ENCODE assay signal across 23 cellular contexts in the genomic region with DNA sequence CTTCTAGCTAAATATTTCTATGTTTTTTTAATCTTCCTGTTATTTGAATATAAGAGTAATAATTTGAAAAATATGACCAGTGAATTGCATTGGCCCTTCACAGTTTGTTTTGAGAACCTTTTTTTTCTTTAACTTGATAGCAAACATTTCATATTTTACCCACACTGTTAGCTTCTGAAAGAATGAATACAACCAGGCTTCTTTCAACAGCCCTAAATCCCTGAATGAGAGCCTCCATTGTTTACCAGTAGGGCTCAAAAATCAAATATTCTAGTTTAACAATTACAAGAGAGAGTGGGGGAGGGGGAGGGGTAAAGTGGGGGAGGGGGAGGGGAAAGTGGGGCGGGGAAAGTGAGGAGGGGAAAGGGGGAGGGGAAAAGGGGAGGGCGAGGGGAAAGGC.
"Had no signal": no experiment of that assay in that cellular context is flagged by ENCODE, and none has a peak within 500 bp of the region (broad histone marks: within the 10 kb centered on the region; RNA-seq: fewer than 3 reads in every experiment).

No MANE protein-coding gene starts in this region.

- ATAC-seq: activated naive CD4-positive, alpha-beta T cell treated with anti-CD3 and anti-CD28 coated beads, Interleukin-2, amount 50 U/mL, for 72 hours; activated T-cell treated with anti-CD3 and anti-CD28 coated beads, Interleukin-2, amount 50 U/mL, for 72 hours; heart left ventricle; naive thymus-derived CD8-positive, alpha-beta T cell; pancreas; psoas muscle; right cardiac atrium had no signal

- H3K4me3 Mint-ChIP-seq: activated T-cell treated with anti-CD3 and anti-CD28 coated beads, Interleukin-2, amount 50 U/mL, for 72 hours; immature natural killer cell; memory B cell; naive thymus-derived CD8-positive, alpha-beta T cell; neural crest cell; T-helper 2 cell treated with Interferon-gamma antibody and Interleukin-4, amounts not matched to agents 5 μg/mL and 100 μg/mL, for 36 hours; type B pancreatic cell had no signal

- H3K27ac Mint-ChIP-seq: activated naive CD4-positive, alpha-beta T cell treated with anti-CD3 and anti-CD28 coated beads, Interleukin-2, amount 50 U/mL, for 72 hours; activated T-cell treated with anti-CD3 and anti-CD28 coated beads, Interleukin-2, amount 50 U/mL, for 72 hours; immature natural killer cell; memory B cell; T-helper 2 cell treated with Interferon-gamma antibody and Interleukin-4, amounts not matched to agents 5 μg/mL and 100 μg/mL, for 36 hours; type B pancreatic cell had no signal

- H3K36me3 Mint-ChIP-seq: activated naive CD4-positive, alpha-beta T cell treated with anti-CD3 and anti-CD28 coated beads, Interleukin-2, amount 50 U/mL, for 72 hours; immature natural killer cell; memory B cell; naive thymus-derived CD8-positive, alpha-beta T cell; type B pancreatic cell had no signal

- H3K27ac ChIP-seq: heart left ventricle, pancreas, psoas muscle, uterus had no signal

- H3K9me3 ChIP-seq: heart left ventricle, pancreas, psoas muscle, uterus had no signal

- H3K4me1 Mint-ChIP-seq: immature natural killer cell; memory B cell; naive thymus-derived CD8-positive, alpha-beta T cell had no signal

- H3K4me1 ChIP-seq: heart left ventricle, psoas muscle, uterus had no signal

- FAIRE-seq: bronchial epithelial cell, endothelial cell of umbilical vein, pancreas had no signal

- DNase-seq: activated CD4-positive, alpha-beta T cell treated with anti-CD3 and anti-CD28 coated beads for 4 hours; activated CD4-positive, alpha-beta T cell treated with anti-CD3 and anti-CD28 coated beads, Interleukin-2, amount 50 U/mL, for 4 hours; activated naive CD4-positive, alpha-beta T cell; activated T-cell treated with anti-CD3 and anti-CD28 coated beads for 4 hours; activated T-cell treated with anti-CD3 and anti-CD28 coated beads, Interleukin-2, amount 50 U/mL, for 72 hours; cortex of kidney; heart left ventricle; immature natural killer cell; naive thymus-derived CD8-positive, alpha-beta T cell; pancreas; psoas muscle; right cardiac atrium; stimulated activated CD4-positive, alpha-beta T cell treated with anti-CD3 and anti-CD28 coated beads, Interleukin-2, amount 100 ng/mL, for 48 hours; stimulated activated naive CD4-positive, alpha-beta T cell treated with Interleukin-2 at 50 U/mL for 16 hours; T-helper 1 cell; uterus had no signal

- H3K27me3 ChIP-seq: heart left ventricle, pancreas, uterus had no signal

- H3K4me3 ChIP-seq: heart left ventricle, pancreas, psoas muscle, uterus had no signal

- H3K9me3 Mint-ChIP-seq: activated naive CD4-positive, alpha-beta T cell treated with anti-CD3 and anti-CD28 coated beads, Interleukin-2, amount 50 U/mL, for 72 hours; activated T-cell treated with anti-CD3 and anti-CD28 coated beads, Interleukin-2, amount 50 U/mL, for 72 hours; memory B cell; naive thymus-derived CD8-positive, alpha-beta T cell; neural crest cell; T-helper 2 cell treated with Interferon-gamma antibody and Interleukin-4, amounts not matched to agents 5 μg/mL and 100 μg/mL, for 36 hours; type B pancreatic cell had no signal

- H3K36me3 ChIP-seq: heart left ventricle, pancreas, uterus had no signal

- H3K27me3 Mint-ChIP-seq: memory B cell; naive thymus-derived CD8-positive, alpha-beta T cell; type B pancreatic cell had no signal
